2 cellular contexts compared by ENCODE assay signal in genomic region chr12:75390156-75390898, GRCh38.
TF ChIP-seq lines count a peak whose summit lies in the region.

No MANE protein-coding gene starts in this region.

TF ChIP-seq in IMR-90, 13 proteins besides CTCF, POLR2A, EP300 and RAD21:
- peak; percentile 59 for TF ChIP-seq MAFK (IDR thresholded peaks at IDR 0.05; ENCODE audit: low read depth, low read length)
- TF ChIP-seq CEBPB (IDR thresholded peaks at IDR 0.05; ENCODE audit: low read depth, low read length), result no peak
- peak; percentile 35; the same call in 1 of the 2 replicates for TF ChIP-seq FOS (IDR thresholded peaks at IDR 0.05; ENCODE audit: low read depth, low read length)

TF ChIP-seq in H1, 55 proteins besides CTCF, POLR2A, EP300 and RAD21:
- no peak for TF ChIP-seq PHF8 (conservative IDR thresholded peaks at IDR 0.05; ENCODE audit: low read depth, low read length)
- TF ChIP-seq MAFK (IDR thresholded peaks at IDR 0.05; ENCODE audit: low read depth, low read length), result peak; percentile 56
- peak; percentile 86 for TF ChIP-seq BACH1 (IDR thresholded peaks at IDR 0.05; ENCODE audit: low read length)
